In genomic region chr17:48483004-48483403, GRCh38 we compare ENCODE assay signal across 16 cellular contexts. TPM values are rescaled to one million over a fixed set of nuclear protein-coding genes. Genes with fewer than 3 reads are reported as not detected.
DNase-seq lines count a peak whose midpoint lies in the region; ATAC-seq, FAIRE-seq and TF ChIP-seq lines count a peak whose summit lies in the region.
"Had no signal": no experiment of that assay in that cellular context is flagged by ENCODE, and none has a peak within 500 bp of the region (broad histone marks: within the 10 kb centered on the region; RNA-seq: fewer than 3 reads in every experiment).

No MANE protein-coding gene starts in this region.

- intact Hi-C loops in right cardiac atrium (cut with DNase I): no loop called here

- no peak for TF ChIP-seq CTCF in foreskin keratinocyte (conservative IDR thresholded peaks at IDR 0.05)

- H3K36me3 ChIP-seq in ACC112 (ENCODE audit: insufficient read depth, low read length): no peaks in the 10 kb centered on the region

- FAIRE-seq in H54 (lab: Jason Lieb, UNC): no peak
- FAIRE-seq: GM12892 had no signal

- H3K27me3 ChIP-seq in ACC112 (ENCODE audit: insufficient read depth, low read length): peaks cover 5% of the 10 kb centered on the region; the same call in 1 of the 2 replicates
- H3K27me3 ChIP-seq in foreskin keratinocyte: no peaks in the 10 kb centered on the region
- H3K27me3 ChIP-seq in right cardiac atrium (ENCODE audit: control insufficient read depth, insufficient read depth): no peaks in the 10 kb centered on the region

- H3K4me1 ChIP-seq in ACC112 (ENCODE audit: control insufficient read depth, insufficient read depth, low read length, unreplicated experiment): peaks cover 18% of the 10 kb centered on the region
- H3K4me1 ChIP-seq in foreskin keratinocyte: peaks cover 48% of the 10 kb centered on the region
- H3K4me1 ChIP-seq in right cardiac atrium (ENCODE audit: control insufficient read depth, insufficient read depth, low read length): no peaks in the 10 kb centered on the region

- 0 out of 2 replicates have a peak, but pooled peaks have one; percentile 22 for TF ChIP-seq POLR2A in H54 (IDR thresholded peaks at IDR 0.05; ENCODE audit: low read depth, low read length)

- H2AFZ ChIP-seq in ACC112 (ENCODE audit: low read length, unreplicated experiment): no peak overlapping the region

- 75% methylated on average over 6 of the region's 6 CpGs for WGBS in right cardiac atrium

- H3K4me3 ChIP-seq in ACC112 (ENCODE audit: low read depth, low read length) (no peak overlapping the region), right cardiac atrium (ENCODE audit: low read length) (no peak overlapping the region)

- H3K79me2 ChIP-seq in ACC112 (ENCODE audit: control insufficient read depth, insufficient read depth, low read length, unreplicated experiment): no peaks in the 10 kb centered on the region

- no peak for DNase-seq in H54 (ENCODE audit: insufficient read length, low spot score)
- DNase-seq in foreskin keratinocyte: no peak
- no peak for DNase-seq in right cardiac atrium
- no peak for DNase-seq in H4 (ENCODE audit: low spot score)
- DNase-seq in NOMO-1 (lab: John Stamatoyannopoulos, UW; ENCODE audit: unreplicated experiment in 2 of 2): no peak
- DNase-seq: caudate nucleus, left cardiac atrium had no signal

- H3K9me3 ChIP-seq in right cardiac atrium (ENCODE audit: control insufficient read depth, low read length): no peaks in the 10 kb centered on the region

- ATAC-seq in SK-N-SH treated with all-trans-retinoic acid at 6 μM for 48 hours (peak; percentile 22; the same call in 2 of the 3 replicates), foreskin keratinocyte (peak; percentile 13), HG03097 (IDR thresholded peaks at IDR 0.05; ENCODE audit: low FRiP score, unreplicated experiment) (no peak), right cardiac atrium (no peak)

- H3K27ac ChIP-seq in ACC112 (ENCODE audit: low read depth, low read length): peak overlapping the region; percentile 87
- H3K27ac ChIP-seq in foreskin keratinocyte: peak overlapping the region; percentile 54
- H3K27ac ChIP-seq in right cardiac atrium (ENCODE audit: low read length): no peak overlapping the region

TF ChIP-seq in SK-N-SH treated with all-trans-retinoic acid at 6 μM for 48 hours, 23 proteins besides CTCF, POLR2A, EP300 and RAD21:
- TF ChIP-seq ZFP3 (CRISPR knock-in tag; IDR thresholded peaks at IDR 0.05): no peak
- TF ChIP-seq TCF4 (CRISPR knock-in tag; IDR thresholded peaks at IDR 0.05; ENCODE audit: borderline replicate concordance): no peak
- no peak for TF ChIP-seq CSRNP3 (CRISPR knock-in tag; IDR thresholded peaks at IDR 0.05)
- TF ChIP-seq ZC3H10 (CRISPR knock-in tag; IDR thresholded peaks at IDR 0.05): no peak
- no peak for TF ChIP-seq BACH2 (CRISPR knock-in tag; IDR thresholded peaks at IDR 0.05; ENCODE audit: borderline replicate concordance)
- TF ChIP-seq PATZ1 (CRISPR knock-in tag; IDR thresholded peaks at IDR 0.05; ENCODE audit: borderline replicate concordance): no peak
- TF ChIP-seq ZNF565 (CRISPR knock-in tag; conservative IDR thresholded peaks at IDR 0.05; ENCODE audit: low read depth): no peak
- no peak for TF ChIP-seq POU6F1 (CRISPR knock-in tag; IDR thresholded peaks at IDR 0.05; ENCODE audit: borderline replicate concordance, low read depth)
- TF ChIP-seq ZNF8 (CRISPR knock-in tag; IDR thresholded peaks at IDR 0.05): no peak
- TF ChIP-seq TSHZ2 (CRISPR knock-in tag; IDR thresholded peaks at IDR 0.05): no peak
- no peak for TF ChIP-seq CREB5 (CRISPR knock-in tag; IDR thresholded peaks at IDR 0.05; ENCODE audit: low read depth)
- TF ChIP-seq ZNF70 (CRISPR knock-in tag; IDR thresholded peaks at IDR 0.05): no peak

RNA-seq across cellular contexts. Expression of gene HOXB1, which starts 47.8 kb away (rescaled TPM):
- total RNA-seq in foreskin keratinocyte (not detected in 2 replicates), right cardiac atrium (not detected)
- polyA plus RNA-seq in foreskin keratinocyte (not detected in 2 replicates), right cardiac atrium (not detected)
- not detected in 2 replicates for total RNA-seq in H4 (2014; rRNA removed; shearing (Covaris generic))
- total RNA-seq: activated CD8-positive, alpha-beta T cell treated with anti-CD3 and anti-CD28 coated beads, Interleukin-2, amount 10 ng/mL, durations not matched to agents 7 days and 5 days; left cardiac atrium; naive thymus-derived CD4-positive, alpha-beta T cell; renal cortical epithelial cell; T-helper 2 cell treated with Interferon-gamma antibody and Interleukin-4, amounts not matched to agents 100 ng/mL and 5 ng/mL, for 36 hours had no signal
- polyA plus RNA-seq: BJ; naive thymus-derived CD4-positive, alpha-beta T cell had no signal

RNA-seq across cellular contexts. Expression of gene SKAP1, which starts 53.0 kb away (rescaled TPM):
- not detected in 2 replicates for total RNA-seq in foreskin keratinocyte
- not detected in 2 replicates for polyA plus RNA-seq in foreskin keratinocyte
- total RNA-seq in right cardiac atrium: under 1 TPM in 3 of 4 donors, not detected in 1; 0.38 to 0.77 (median 0.54) TPM
- polyA plus RNA-seq in right cardiac atrium: 0.54 TPM
- not detected in 2 replicates for total RNA-seq in H4 (2014; rRNA removed; shearing (Covaris generic))
- polyA plus RNA-seq: BJ had no signal

Comparison
In these comparisons a context has a peak if more than half of its experiments do, and no peak if none do; other contexts are left out.
1. ATAC-seq: peak in SK-N-SH treated with all-trans-retinoic acid at 6 μM for 48 hours (single experiment) and foreskin keratinocyte (single experiment); none in HG03097 (single experiment) and right cardiac atrium (0 of 2).